Comparison of ENCODE assay signal across 31 cellular contexts in genomic region chr7:90239625-90240228, GRCh38. TPM values are rescaled to one million over a fixed set of nuclear protein-coding genes. Genes with fewer than 3 reads are reported as not detected.
A peak's percentile ranks its signal among the peaks of the same experiment; 100 is the strongest.
DNase-seq lines count a peak whose midpoint lies in the region; ATAC-seq, FAIRE-seq and TF ChIP-seq lines count a peak whose summit lies in the region.
"Had no signal": no experiment of that assay in that cellular context is flagged by ENCODE, and none has a peak within 500 bp of the region (broad histone marks: within the 10 kb centered on the region; RNA-seq: fewer than 3 reads in every experiment).

No MANE protein-coding gene starts in this region.

- H4K20me1 ChIP-seq in Loucy (ENCODE audit: insufficient read depth, low read length, poor library complexity, severe bottlenecking): no peaks in the 10 kb centered on the region
- no peaks in the 10 kb centered on the region for H4K20me1 ChIP-seq in SU-DHL-6 (ENCODE audit: low read depth, low read length)
- no peaks in the 10 kb centered on the region for H4K20me1 ChIP-seq in HepG2 (ENCODE audit: insufficient read depth, low read length)

- FAIRE-seq in HepG2 (lab: Jason Lieb, UNC): no peak

- no peaks in the 10 kb centered on the region for H3K9me3 Mint-ChIP-seq in Calu3 (ENCODE audit: low read depth, unreplicated experiment)
- H3K9me3 Mint-ChIP-seq: activated naive CD8-positive, alpha-beta T cell treated with anti-CD3 and anti-CD28 coated beads for 36 hours; type B pancreatic cell had no signal

- H3K4me3 ChIP-seq in Loucy (ENCODE audit: low read length, poor library complexity, severe bottlenecking): peak overlapping the region; percentile 32
- H3K4me3 ChIP-seq in SU-DHL-6 (ENCODE audit: insufficient read depth, low read length, poor library complexity, severe bottlenecking): no peak overlapping the region
- no peak overlapping the region for H3K4me3 ChIP-seq in heart right ventricle
- no peak overlapping the region for H3K4me3 ChIP-seq in HepG2 (replicated peaks in 1 of 3; ENCODE audit: insufficient read depth in 1 of 3, low read depth in 2 of 3, low read length in 3 of 3)
- H3K4me3 ChIP-seq: GM23248, ovary had no signal

- BruUV-seq in Calu3 (replicated peaks; lab: Mats Ljungman, UMichigan) (no TSS peak), HepG2 (replicated peaks; lab: Mats Ljungman, UMichigan) (no TSS peak)

- H3K27ac ChIP-seq in SU-DHL-6 (ENCODE audit: low read depth, low read length) (no peak overlapping the region), heart right ventricle (no peak overlapping the region), HepG2 (ENCODE audit: extremely low read length, insufficient read depth, low read length) (no peak overlapping the region)
- H3K27ac ChIP-seq: GM23248, ovary had no signal

- in situ Hi-C loops in HepG2 (cut with HindIII; ENCODE audit: extremely low pct_ligation_motif_present, low pct_unique_long_range_greater_than_20kb): no loop called here

- H3K9me2 ChIP-seq in Loucy (replicated peaks; ENCODE audit: low read depth, low read length) (no peaks in the 10 kb centered on the region), SU-DHL-6 (replicated peaks; ENCODE audit: insufficient read depth, low read length) (no peaks in the 10 kb centered on the region)

- peaks cover 44% of the 10 kb centered on the region for H3K36me3 Mint-ChIP-seq in Calu3 (ENCODE audit: insufficient read depth, unreplicated experiment)
- H3K36me3 Mint-ChIP-seq: activated naive CD8-positive, alpha-beta T cell treated with anti-CD3 and anti-CD28 coated beads for 36 hours; type B pancreatic cell had no signal

- H3K4me3 Mint-ChIP-seq in Calu3 (ENCODE audit: low read depth, unreplicated experiment): peak overlapping the region; percentile 59
- H3K4me3 Mint-ChIP-seq: activated naive CD8-positive, alpha-beta T cell treated with anti-CD3 and anti-CD28 coated beads for 36 hours; type B pancreatic cell had no signal

- no peaks in the 10 kb centered on the region for H3K36me3 ChIP-seq in Loucy (ENCODE audit: insufficient read depth, low read length)
- H3K36me3 ChIP-seq in SU-DHL-6 (ENCODE audit: low read length): no peaks in the 10 kb centered on the region
- H3K36me3 ChIP-seq in heart right ventricle: no peaks in the 10 kb centered on the region
- no peaks in the 10 kb centered on the region for H3K36me3 ChIP-seq in HepG2 (replicated peaks in 1 of 2; ENCODE audit: control insufficient read depth in 1 of 2, insufficient read depth in 2 of 2, low read length in 2 of 2)
- H3K36me3 ChIP-seq: ovary had no signal

- no peaks in the 10 kb centered on the region for H3F3A ChIP-seq in Loucy (ENCODE audit: low read depth)
- H3F3A ChIP-seq in SU-DHL-6 (ENCODE audit: insufficient read depth): no peaks in the 10 kb centered on the region

- peak overlapping the region; percentile 44 for H3K4me2 ChIP-seq in Loucy (ENCODE audit: low read depth, low read length, poor library complexity, severe bottlenecking)
- H3K4me2 ChIP-seq in SU-DHL-6 (ENCODE audit: low read depth, low read length, poor library complexity, severe bottlenecking): peak overlapping the region; percentile 26
- no peak overlapping the region for H3K4me2 ChIP-seq in HepG2 (ENCODE audit: low read depth, low read length)

- H3K79me2 ChIP-seq in Loucy (ENCODE audit: insufficient read depth, low read length) (no peaks in the 10 kb centered on the region), SU-DHL-6 (ENCODE audit: insufficient read depth, low read length) (no peaks in the 10 kb centered on the region), HepG2 (ENCODE audit: insufficient read depth, low read length) (no peaks in the 10 kb centered on the region)

- H3K27me3 Mint-ChIP-seq in Calu3 (ENCODE audit: unreplicated experiment): no peaks in the 10 kb centered on the region

- DNase-seq in Calu3 (no peak), left lobe of liver (ENCODE audit: low spot score) (no peak), MV-4-11 (lab: John Stamatoyannopoulos, UW) (no peak), heart right ventricle (no peak), HepG2 (ENCODE audit: low spot score) (no peak)
- DNase-seq: activated CD4-positive, alpha-beta T cell treated with anti-CD3 and anti-CD28 coated beads for 4 hours; activated CD8-positive, alpha-beta memory T cell treated with anti-CD3 and anti-CD28 coated beads for 24 hours; activated gamma-delta T cell; activated naive CD8-positive, alpha-beta T cell treated with anti-CD3 and anti-CD28 coated beads for 36 hours; activated T-cell treated with anti-CD3 and anti-CD28 coated beads, Interleukin-2, amount 50 U/mL, for 1 hour; aorta; C1 segment of cervical spinal cord; DMS79 treated with DMSO at 0.1 percent for 48 hours; effector CD8-positive, alpha-beta T cell; hypothalamus; left cardiac atrium; NCI-H1417; NCI-H2081 treated with DMSO at 0.1 percent for 48 hours; NCI-H226; NCI-H774; ovary; PC-3; Right ventricle myocardium superior; stimulated activated CD4-positive, alpha-beta T cell treated with anti-CD3 and anti-CD28 coated beads, Interleukin-15, amount 100 ng/mL, for 24 hours; stimulated activated CD4-positive, alpha-beta T cell treated with anti-CD3 and anti-CD28 coated beads, Interleukin-4, amount 100 ng/mL, for 4 hours; SW 1271; T-helper 9 cell had no signal

- no peak for TF ChIP-seq CTCF in Calu3 (IDR thresholded peaks at IDR 0.05; ENCODE audit: unreplicated experiment)
- no peak for TF ChIP-seq CTCF in Loucy (conservative IDR thresholded peaks at IDR 0.05; ENCODE audit: low read length)
- TF ChIP-seq CTCF in SU-DHL-6 (IDR thresholded peaks at IDR 0.05; ENCODE audit: insufficient read depth, low read length, poor library complexity, severe bottlenecking): no peak
- TF ChIP-seq CTCF in heart right ventricle (IDR thresholded peaks at IDR 0.05): no peak
- TF ChIP-seq CTCF in HepG2 (CRISPR knock-in tag; IDR thresholded peaks at IDR 0.05): no peak

- peak overlapping the region; percentile 56 for H3K27ac Mint-ChIP-seq in Calu3 (ENCODE audit: unreplicated experiment)
- H3K27ac Mint-ChIP-seq: activated naive CD8-positive, alpha-beta T cell treated with anti-CD3 and anti-CD28 coated beads for 36 hours; type B pancreatic cell had no signal

- H2AFZ ChIP-seq in Loucy (ENCODE audit: low read length) (peak overlapping the region; percentile 60; the same call in 1 of the 2 replicates), SU-DHL-6 (ENCODE audit: low read depth, low read length, severe bottlenecking) (peak overlapping the region; percentile 16), HepG2 (ENCODE audit: low read length) (no peak overlapping the region)
- H2AFZ ChIP-seq: GM23248 had no signal

- H3K9me3 ChIP-seq in Loucy (ENCODE audit: insufficient read depth, low read depth, low read length) (no peaks in the 10 kb centered on the region), SU-DHL-6 (ENCODE audit: insufficient read depth, low read length) (no peaks in the 10 kb centered on the region), heart right ventricle (no peaks in the 10 kb centered on the region), HepG2 (ENCODE audit: low read length) (no peaks in the 10 kb centered on the region)
- H3K9me3 ChIP-seq: ovary had no signal

- no peaks in the 10 kb centered on the region for H3K4me1 ChIP-seq in Loucy (ENCODE audit: insufficient read depth, low read length, poor library complexity, severe bottlenecking)
- H3K4me1 ChIP-seq in heart right ventricle: peaks cover 0 to 7% (median 4%) of the 10 kb centered on the region in 9 donors
- peaks cover 18% of the 10 kb centered on the region for H3K4me1 ChIP-seq in HepG2 (ENCODE audit: insufficient read depth, low read length)

- CTCF ChIA-PET in Calu3 (lab: Charles Lee): no interaction called here
- CTCF ChIA-PET in HepG2 (lab: Yijun Ruan, JAX; ENCODE audit: low intra/inter-chr PET ratio, low total read pairs): no interaction called here

- no peak overlapping the region for H3K9ac ChIP-seq in Loucy (ENCODE audit: low read depth, low read length, poor library complexity, severe bottlenecking)
- H3K9ac ChIP-seq in SU-DHL-6 (ENCODE audit: low read length): no peak overlapping the region
- no peak overlapping the region for H3K9ac ChIP-seq in HepG2 (ENCODE audit: insufficient read depth, low read depth, low read length)
- H3K9ac ChIP-seq: GM23248 had no signal

- POLR2A ChIA-PET in HepG2 (lab: Yijun Ruan, JAX): no interaction called here

- intact Hi-C loops in Calu3 (cut with micrococcal nuclease; ENCODE audit: unreplicated experiment) (no loop called here), heart right ventricle (cut with DNase I) (loop anchor here in 1 of 10 donors (10.0 kb wide), 1 partner anchor 165 kb away; the partner anchor contains the start of gene CLDN12), HepG2 (cut with micrococcal nuclease; ENCODE audit: unreplicated experiment) (loop anchor here (5.0 kb wide), 1 partner anchor 38 kb away; no protein-coding TSS in a partner anchor)

- H3K4me1 Mint-ChIP-seq in Calu3 (ENCODE audit: low read depth, unreplicated experiment): peaks cover 46% of the 10 kb centered on the region

- TF ChIP-seq POLR2A in HepG2 (IDR thresholded peaks at IDR 0.05; ENCODE audit: insufficient read depth in 1 of 2, low read depth in 2 of 2, low read length in 2 of 2): no peak

- no peak for TF ChIP-seq RAD21 in HepG2 (CRISPR knock-in tag; IDR thresholded peaks at IDR 0.05)

- 81 to 82% methylated on average over 9 of the region's 9 CpGs for WGBS in heart right ventricle, 2 donors
- WGBS in HepG2 (ENCODE audit: low lambda C conversion rate): 77% methylated on average over 9 of the region's 9 CpGs

- H3K27me3 ChIP-seq in Loucy (ENCODE audit: insufficient read depth, low read length, poor library complexity, severe bottlenecking) (no peaks in the 10 kb centered on the region), SU-DHL-6 (ENCODE audit: low read length) (no peaks in the 10 kb centered on the region), heart right ventricle (peaks cover 0 to 5% (median 0%) of the 10 kb centered on the region in 7 donors), HepG2 (ENCODE audit: control insufficient read depth in 1 of 2, insufficient read depth in 2 of 2, low read length in 2 of 2) (no peaks in the 10 kb centered on the region)
- H3K27me3 ChIP-seq: ovary had no signal

- TF ChIP-seq EP300 in HepG2 (IDR thresholded peaks at IDR 0.05; ENCODE audit: low read depth in 2 of 2, low read length in 2 of 2) (no peak), HepG2 (CRISPR knock-in tag; IDR thresholded peaks at IDR 0.05; ENCODE audit: borderline replicate concordance) (no peak)

- peak; percentile 46 for ATAC-seq in left lobe of liver
- ATAC-seq in heart right ventricle: no peak
- ATAC-seq in HepG2: no peak
- ATAC-seq: left cardiac atrium, PC-3 had no signal

RNA-seq across cellular contexts. Expression of gene CFAP69, which starts 5.2 kb away (rescaled TPM):
- total RNA-seq in Calu3 (2022) (3.4 and 4.6 TPM in 2 replicates), left lobe of liver (1.7 TPM), heart right ventricle (1 to 10 TPM; 1.0 to 4.1 (median 2.8) TPM), HepG2 (2016; rRNA removed; fragmentation: Illumina TruSeq; extraction: Trizol) (2.7 and 4.0 TPM in 2 replicates)
- polyA plus RNA-seq in heart right ventricle (1 to 10 TPM in 1 of 2 donors, under 1 TPM in 1; 0.68 to 4.2 TPM), HepG2 (2011; rRNA removed) (2.2 and 2.4 TPM in 2 replicates)
- 1.5 and 1.7 TPM in 2 replicates for total RNA-seq in HepG2 (2016; cell fraction: cytosol; rRNA removed; fragmentation: Illumina TruSeq; extraction: Trizol; ENCODE audit: low read depth)
- total RNA-seq in HepG2 (2016; cell fraction: insoluble cytoplasmic fraction; rRNA removed; fragmentation: Illumina TruSeq; extraction: Trizol): 4.4 and 4.8 TPM in 2 replicates
- total RNA-seq in HepG2 (2016; cell fraction: membrane; rRNA removed; fragmentation: Illumina TruSeq; extraction: Trizol): 1.8 and 2.5 TPM in 2 replicates
- 13.6 and 14.1 TPM in 2 replicates for total RNA-seq in HepG2 (2016; cell fraction: nucleus; rRNA removed; fragmentation: Illumina TruSeq; extraction: Trizol)
- 0.28 and 0.42 TPM in 2 replicates for polyA plus RNA-seq in HepG2 (2011; cell fraction: cytosol; rRNA removed)
- polyA plus RNA-seq in HepG2 (2011; cell fraction: nucleus; rRNA removed): 5.1 and 7.1 TPM in 2 replicates
- 1.8 and 3.6 TPM in 2 replicates for polyA plus RNA-seq in HepG2 (2012)
- 0.17 and 0.71 TPM in 2 replicates for polyA plus RNA-seq in HepG2 (2016; cell fraction: cytosol; fragmentation: Illumina TruSeq; extraction: Trizol; ENCODE audit: low read depth)
- polyA plus RNA-seq in HepG2 (2016; cell fraction: insoluble cytoplasmic fraction; fragmentation: Illumina TruSeq; extraction: Trizol; ENCODE audit: low read depth): 3.3 and 3.6 TPM in 2 replicates
- polyA plus RNA-seq in HepG2 (2016; cell fraction: membrane; fragmentation: Illumina TruSeq; extraction: Trizol; ENCODE audit: low read depth): 0.65 and 1.7 TPM in 2 replicates
- 10.5 and 13.0 TPM in 2 replicates for polyA plus RNA-seq in HepG2 (2016; cell fraction: nucleus; fragmentation: Illumina TruSeq; extraction: Trizol; ENCODE audit: insufficient read depth, low read depth)
- polyA minus RNA-seq in HepG2 (2011; rRNA and poly(A)+ RNA removed; ENCODE audit: low replicate concordance): 0.61 and 3.5 TPM in 2 replicates
- 0.97 and 0.99 TPM in 2 replicates for polyA minus RNA-seq in HepG2 (2011; cell fraction: cytosol; rRNA and poly(A)+ RNA removed)
- polyA minus RNA-seq in HepG2 (2011; cell fraction: nucleus; rRNA and poly(A)+ RNA removed): 25.0 and 26.5 TPM in 2 replicates

RNA-seq across cellular contexts. Expression of gene STEAP2, which starts 28.2 kb away (rescaled TPM):
- 38.5 and 38.7 TPM in 2 replicates for total RNA-seq in Calu3 (2022)
- 0.81 TPM for total RNA-seq in left lobe of liver
- total RNA-seq in heart right ventricle: 10 to 100 TPM in 3 of 10 donors, 1 to 10 TPM in 7; 2.7 to 12.8 (median 7.9) TPM
- 1 to 10 TPM; 1.4 to 5.0 TPM for polyA plus RNA-seq in heart right ventricle
- 3.5 and 4.3 TPM in 2 replicates for total RNA-seq in HepG2 (2016; rRNA removed; fragmentation: Illumina TruSeq; extraction: Trizol)
- 0.61 and 0.62 TPM in 2 replicates for total RNA-seq in HepG2 (2016; cell fraction: cytosol; rRNA removed; fragmentation: Illumina TruSeq; extraction: Trizol; ENCODE audit: low read depth)
- 2.5 and 4.6 TPM in 2 replicates for total RNA-seq in HepG2 (2016; cell fraction: insoluble cytoplasmic fraction; rRNA removed; fragmentation: Illumina TruSeq; extraction: Trizol)
- 1.3 and 1.4 TPM in 2 replicates for total RNA-seq in HepG2 (2016; cell fraction: membrane; rRNA removed; fragmentation: Illumina TruSeq; extraction: Trizol)
- total RNA-seq in HepG2 (2016; cell fraction: nucleus; rRNA removed; fragmentation: Illumina TruSeq; extraction: Trizol): 7.7 and 8.2 TPM in 2 replicates
- 4.4 and 4.5 TPM in 2 replicates for polyA plus RNA-seq in HepG2 (2011; rRNA removed)
- polyA plus RNA-seq in HepG2 (2011; cell fraction: cytosol; rRNA removed): 1.2 and 2.6 TPM in 2 replicates
- polyA plus RNA-seq in HepG2 (2011; cell fraction: nucleus; rRNA removed): 3.6 and 6.6 TPM in 2 replicates
- 3.1 and 8.3 TPM in 2 replicates for polyA plus RNA-seq in HepG2 (2012)
- 0.43 and 0.48 TPM in 2 replicates for polyA plus RNA-seq in HepG2 (2016; cell fraction: cytosol; fragmentation: Illumina TruSeq; extraction: Trizol; ENCODE audit: low read depth)
- polyA plus RNA-seq in HepG2 (2016; cell fraction: insoluble cytoplasmic fraction; fragmentation: Illumina TruSeq; extraction: Trizol; ENCODE audit: low read depth): 1.3 and 1.6 TPM in 2 replicates
- polyA plus RNA-seq in HepG2 (2016; cell fraction: membrane; fragmentation: Illumina TruSeq; extraction: Trizol; ENCODE audit: low read depth): 0.32 and 0.36 TPM in 2 replicates
- 6.7 TPM in 2 replicates for polyA plus RNA-seq in HepG2 (2016; cell fraction: nucleus; fragmentation: Illumina TruSeq; extraction: Trizol; ENCODE audit: insufficient read depth, low read depth)
- 3.0 TPM in 1 of 2 replicates, not detected in the other for polyA minus RNA-seq in HepG2 (2011; rRNA and poly(A)+ RNA removed; ENCODE audit: low replicate concordance)
- 4.0 and 6.4 TPM in 2 replicates for polyA minus RNA-seq in HepG2 (2011; cell fraction: cytosol; rRNA and poly(A)+ RNA removed)
- polyA minus RNA-seq in HepG2 (2011; cell fraction: nucleus; rRNA and poly(A)+ RNA removed): 13.1 and 20.3 TPM in 2 replicates
- total RNA-seq: activated naive CD8-positive, alpha-beta T cell treated with anti-CD3 and anti-CD28 coated beads for 36 hours had no signal
